ENCODE assay signal across 8 cellular contexts in the genomic region with DNA sequence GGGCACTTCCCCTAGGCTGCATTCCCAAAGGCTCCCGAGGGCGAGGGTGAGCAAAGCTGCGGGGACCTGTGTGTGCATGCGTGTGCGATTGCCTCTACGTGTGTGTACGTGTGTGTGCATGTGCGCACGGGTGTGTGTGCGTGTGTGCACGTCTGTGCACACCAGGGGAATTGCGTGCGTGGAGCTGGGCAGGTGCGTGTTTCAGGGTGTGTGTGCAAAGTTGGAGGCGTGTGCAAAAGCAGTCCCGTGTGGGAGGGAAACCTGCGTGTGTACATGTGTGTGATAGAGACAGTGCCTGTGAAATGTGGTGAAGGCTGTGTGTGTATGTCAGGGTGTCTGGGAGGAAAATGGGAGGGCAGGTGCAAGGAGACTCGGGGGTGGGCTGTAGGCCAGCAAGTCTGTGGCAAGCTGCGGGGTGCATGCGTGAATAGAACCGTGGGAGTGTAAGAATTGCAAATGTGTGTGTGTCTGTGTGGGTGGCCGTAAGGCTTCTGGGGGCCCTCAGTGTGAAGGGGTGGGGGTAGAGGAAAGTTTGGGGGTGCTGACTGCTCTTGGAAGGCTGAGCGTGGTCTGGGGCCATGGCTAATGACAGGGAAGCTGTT. TPM values are rescaled to one million over a fixed set of nuclear protein-coding genes. Genes with fewer than 3 reads are reported as not detected.
DNase-seq lines count a peak whose midpoint lies in the region; ATAC-seq, FAIRE-seq and TF ChIP-seq lines count a peak whose summit lies in the region.

No MANE protein-coding gene starts in this region.

- no peak overlapping the region for H3K27ac Mint-ChIP-seq in MCF 10A (ENCODE audit: low read depth, unreplicated experiment)

- H3K27ac ChIP-seq in right cardiac atrium (ENCODE audit: low read length): no peak overlapping the region
- no peak overlapping the region for H3K27ac ChIP-seq in mucosa of rectum (ENCODE audit: low read depth in 2 of 2, low read length in 2 of 2)

- H3K36me3 ChIP-seq in mucosa of rectum (ENCODE audit: control insufficient read depth in 2 of 2, insufficient read depth in 2 of 2, low read length in 2 of 2): peaks cover 0 to 3% of the 10 kb centered on the region in 2 donors

- peak overlapping the region; percentile 18 for H3K4me3 ChIP-seq in right cardiac atrium (ENCODE audit: low read length)
- H3K4me3 ChIP-seq in mucosa of rectum (ENCODE audit: low read length in 2 of 2): peak overlapping the region; percentile 20 to 77

- H3K9ac ChIP-seq in mucosa of rectum (ENCODE audit: low read depth in 1 of 2, low read length in 2 of 2): peak overlapping the region in 1 of 2 donors; percentile 6

- TF ChIP-seq CTCF in MCF 10A (IDR thresholded peaks at IDR 0.05; ENCODE audit: unreplicated experiment): no peak

- peaks cover 14% of the 10 kb centered on the region for H3K27me3 Mint-ChIP-seq in MCF 10A (ENCODE audit: insufficient read depth, unreplicated experiment)

- H3K9me3 Mint-ChIP-seq in MCF 10A (ENCODE audit: unreplicated experiment): no peaks in the 10 kb centered on the region

- peak overlapping the region; percentile 90 for H3K4me3 Mint-ChIP-seq in MCF 10A (ENCODE audit: unreplicated experiment)

- DNase-seq in right cardiac atrium: no peak
- no peak for DNase-seq in left cardiac atrium
- DNase-seq in MCF 10A (ENCODE audit: unreplicated experiment): no peak
- no peak for DNase-seq in urothelium cell line (ENCODE audit: low spot score)
- no peak for DNase-seq in NCI-H1694 treated with DMSO at 0.1 percent for 48 hours (lab: John Stamatoyannopoulos, UW)
- no peak for DNase-seq in NCI-H146 (lab: John Stamatoyannopoulos, UW)
- no peak for DNase-seq in glomerular visceral epithelial cell (ENCODE audit: extremely low spot score)

- ATAC-seq in right cardiac atrium: no peak
- ATAC-seq in left cardiac atrium: no peak

- H3K4me1 Mint-ChIP-seq in MCF 10A (ENCODE audit: insufficient read depth, unreplicated experiment): peaks cover 12% of the 10 kb centered on the region

- no peaks in the 10 kb centered on the region for H3K36me3 Mint-ChIP-seq in MCF 10A (ENCODE audit: insufficient read depth, unreplicated experiment)

- FAIRE-seq in urothelium cell line (lab: Jason Lieb, UNC): peak; percentile 87

- POLR2A ChIA-PET in MCF 10A (lab: Yijun Ruan, JAX): interaction anchor here (0.6 to 1.6 kb wide), 10 partner anchors 14 to 189 kb away, joined by 3 to 11 read pairs (median 4); partner anchors contain the start of genes NAGPA and PPL

- CTCF ChIA-PET in MCF 10A (lab: Yijun Ruan, JAX): interaction anchor here (0.7 to 2.4 kb wide), 5 partner anchors 14 to 134 kb away, joined by 3 to 12 read pairs (median 4); no protein-coding TSS in a partner anchor

- intact Hi-C loops in right cardiac atrium (cut with DNase I): loop anchor here in 1 of 4 donors (10.0 kb wide), 2 partner anchors 154 to 264 kb away; partner anchors contain the start of genes NUDT16L1 and ROGDI
- intact Hi-C loops in left cardiac atrium (cut with DNase I): loop anchor here in 1 of 2 donors (10.0 kb wide), 2 partner anchors 104 to 604 kb away; partner anchors contain the start of gene PAM16
- intact Hi-C loops in MCF 10A (cut with micrococcal nuclease): loop anchor here (5.0 to 10.0 kb wide), 4 partner anchors 266 to 606 kb away; partner anchors contain the start of genes NUDT16L1, PAM16 and UBALD1

- WGBS in right cardiac atrium: 35% methylated on average over 23 of the region's 23 CpGs

- no TSS peak for BruUV-seq in MCF 10A (replicated peaks; lab: Mats Ljungman, UMichigan)

- H3K9me3 ChIP-seq in right cardiac atrium (ENCODE audit: control insufficient read depth, low read length) (no peaks in the 10 kb centered on the region), mucosa of rectum (ENCODE audit: control insufficient read depth in 2 of 2, low read length in 2 of 2) (no peaks in the 10 kb centered on the region)

- no peaks in the 10 kb centered on the region for H3K27me3 ChIP-seq in right cardiac atrium (ENCODE audit: control insufficient read depth, insufficient read depth)
- no peaks in the 10 kb centered on the region for H3K27me3 ChIP-seq in mucosa of rectum (ENCODE audit: control insufficient read depth in 2 of 2, insufficient read depth in 2 of 2, low read length in 2 of 2)

- H3K4me1 ChIP-seq in right cardiac atrium (ENCODE audit: control insufficient read depth, insufficient read depth, low read length): no peaks in the 10 kb centered on the region
- peaks cover 16 to 19% of the 10 kb centered on the region in 2 donors for H3K4me1 ChIP-seq in mucosa of rectum (ENCODE audit: control insufficient read depth in 2 of 2, insufficient read depth in 2 of 2, low read length in 2 of 2)

RNA-seq across cellular contexts. Expression of gene SEC14L5, which starts 0.5 kb away (rescaled TPM):
- 1 to 10 TPM in 3 of 4 donors, under 1 TPM in 1; 0.57 to 3.8 (median 2.1) TPM for total RNA-seq in right cardiac atrium
- polyA plus RNA-seq in right cardiac atrium: 1.4 TPM
- 1 to 10 TPM in 1 of 2 donors, under 1 TPM in 1; 0.58 to 2.3 TPM for total RNA-seq in left cardiac atrium
- total RNA-seq in MCF 10A (2022): 0.22 TPM in 1 of 2 replicates, not detected in the other

RNA-seq across cellular contexts. Expression of gene PPL, which starts 21.7 kb away (rescaled TPM):
- total RNA-seq in right cardiac atrium: 10 to 100 TPM in 2 of 4 donors, 1 to 10 TPM in 2; 3.9 to 19.1 (median 8.4) TPM
- polyA plus RNA-seq in right cardiac atrium: 5.0 TPM
- 10 to 100 TPM in 1 of 2 donors, 1 to 10 TPM in 1; 6.1 to 15.8 TPM for total RNA-seq in left cardiac atrium
- total RNA-seq in MCF 10A (2022): 49.1 and 50.1 TPM in 2 replicates
